16 cellular contexts compared by ENCODE assay signal in genomic region chr14:96126783-96127271, GRCh38.
DNase-seq lines count a peak whose midpoint lies in the region; ATAC-seq, FAIRE-seq and TF ChIP-seq lines count a peak whose summit lies in the region.
"Had no signal": no experiment of that assay in that cellular context is flagged by ENCODE, and none has a peak within 500 bp of the region (broad histone marks: within the 10 kb centered on the region; RNA-seq: fewer than 3 reads in every experiment).

No MANE protein-coding gene starts in this region.

- no peaks in the 10 kb centered on the region for H3K27me3 ChIP-seq in CD4-positive, alpha-beta memory T cell (ENCODE audit: insufficient read depth, low read length)
- no peaks in the 10 kb centered on the region for H3K27me3 ChIP-seq in mucosa of rectum (ENCODE audit: control insufficient read depth in 2 of 2, insufficient read depth in 2 of 2, low read length in 2 of 2)
- H3K27me3 ChIP-seq: adrenal gland, right atrium auricular region had no signal

- H3K27me3 Mint-ChIP-seq in CD4-positive, alpha-beta memory T cell: peaks cover 0 to under 1% of the 10 kb centered on the region in 2 donors

- peak overlapping the region; percentile 62 for H3K27ac ChIP-seq in CD4-positive, alpha-beta memory T cell (ENCODE audit: low read depth, low read length)
- peak overlapping the region; percentile 20 to 34 for H3K27ac ChIP-seq in mucosa of rectum (ENCODE audit: low read depth in 2 of 2, low read length in 2 of 2)
- H3K27ac ChIP-seq: right atrium auricular region, VCaP had no signal

- H3K9me3 Mint-ChIP-seq in CD4-positive, alpha-beta memory T cell: no peaks in the 10 kb centered on the region

- peak overlapping the region; percentile 76 to 94 (median 84) for H3K4me3 Mint-ChIP-seq in CD4-positive, alpha-beta memory T cell

- H3K4me1 Mint-ChIP-seq in CD4-positive, alpha-beta memory T cell: peaks cover 35 to 63% (median 50%) of the 10 kb centered on the region in 4 donors

- peak overlapping the region in 1 of 2 donors; percentile 12 for H3K4me3 ChIP-seq in CD4-positive, alpha-beta memory T cell (ENCODE audit: low read length in 2 of 2)
- no peak overlapping the region for H3K4me3 ChIP-seq in mucosa of rectum (ENCODE audit: low read length in 2 of 2)
- H3K4me3 ChIP-seq: adrenal gland, coronary artery, right atrium auricular region had no signal

- CTCF ChIA-PET in CD4-positive, alpha-beta memory T cell (lab: Charles Lee; ENCODE audit: partially characterized antibody): interaction anchor here (0.9 to 4.0 kb wide), 2 partner anchors 25 to 148 kb away, joined by 3 to 18 read pairs; no protein-coding TSS in a partner anchor

- ATAC-seq in HG03439 (IDR thresholded peaks at IDR 0.05; ENCODE audit: unreplicated experiment): no peak
- ATAC-seq in HG03025 (IDR thresholded peaks at IDR 0.05; ENCODE audit: low FRiP score, unreplicated experiment): no peak
- no peak for ATAC-seq in HG03565 (IDR thresholded peaks at IDR 0.05; ENCODE audit: unreplicated experiment)

- no peak overlapping the region for H3K9ac ChIP-seq in mucosa of rectum (ENCODE audit: low read depth in 1 of 2, low read length in 2 of 2)

- FAIRE-seq in GM12891 (lab: Jason Lieb, UNC): no peak

- H3K27ac Mint-ChIP-seq in CD4-positive, alpha-beta memory T cell: peak overlapping the region; percentile 92 to 100 (median 99)

- no peak for DNase-seq in CD4-positive, alpha-beta memory T cell
- no peak for DNase-seq in GM12891 (ENCODE audit: insufficient read length, low spot score)
- DNase-seq in SHP77 treated with DMSO at 0.1 percent for 48 hours (lab: John Stamatoyannopoulos, UW): peak; percentile 77
- DNase-seq in kidney tubule cell (ENCODE audit: low spot score): no peak
- DNase-seq: Caco-2, midbrain, NCI-H524, substantia nigra had no signal

- H3K9me3 ChIP-seq in CD4-positive, alpha-beta memory T cell (ENCODE audit: control insufficient read depth in 1 of 2, low read length in 2 of 2): no peaks in the 10 kb centered on the region
- no peaks in the 10 kb centered on the region for H3K9me3 ChIP-seq in mucosa of rectum (ENCODE audit: control insufficient read depth in 2 of 2, low read length in 2 of 2)
- H3K9me3 ChIP-seq: adrenal gland, Caco-2, right atrium auricular region had no signal

- peaks cover 46% of the 10 kb centered on the region for H3K4me1 ChIP-seq in CD4-positive, alpha-beta memory T cell (ENCODE audit: insufficient read depth, low read length)
- no peaks in the 10 kb centered on the region for H3K4me1 ChIP-seq in mucosa of rectum (ENCODE audit: control insufficient read depth in 2 of 2, insufficient read depth in 2 of 2, low read length in 2 of 2)
- H3K4me1 ChIP-seq: Caco-2, right atrium auricular region had no signal

- POLR2A ChIA-PET in CD4-positive, alpha-beta memory T cell (lab: Charles Lee; ENCODE audit: partially characterized antibody): interaction anchor here (0.7 to 1.5 kb wide), 3 partner anchors 11 to 90 kb away, joined by 3 to 5 read pairs (median 3); no protein-coding TSS in a partner anchor

- TF ChIP-seq POLR2A in GM12891 (IDR thresholded peaks at IDR 0.05; ENCODE audit: low read depth, low read length): no peak

- H3K36me3 ChIP-seq in CD4-positive, alpha-beta memory T cell (ENCODE audit: insufficient read depth, low read length): no peaks in the 10 kb centered on the region
- no peaks in the 10 kb centered on the region for H3K36me3 ChIP-seq in mucosa of rectum (ENCODE audit: control insufficient read depth in 2 of 2, insufficient read depth in 2 of 2, low read length in 2 of 2)
- H3K36me3 ChIP-seq: adrenal gland, right atrium auricular region had no signal

- intact Hi-C loops in CD4-positive, alpha-beta memory T cell (cut with micrococcal nuclease): no loop called here

- no peaks in the 10 kb centered on the region for H3K36me3 Mint-ChIP-seq in CD4-positive, alpha-beta memory T cell

TF ChIP-seq in GM12891, 5 proteins besides CTCF, POLR2A, EP300 and RAD21:
- TF ChIP-seq TAF1 (IDR thresholded peaks at IDR 0.05; ENCODE audit: low read depth, low read length): no peak
- TF ChIP-seq POLR2AphosphoS5 (IDR thresholded peaks at IDR 0.05; ENCODE audit: low read depth, low read length): no peak
- peak; percentile 56 for TF ChIP-seq SPI1 (IDR thresholded peaks at IDR 0.05; ENCODE audit: low read depth, low read length)
